In genomic region chr1:233215135-233215722, GRCh38 we compare ENCODE assay signal across 31 cellular contexts.
"Had no signal": no experiment of that assay in that cellular context is flagged by ENCODE, and none has a peak within 500 bp of the region (broad histone marks: within the 10 kb centered on the region; RNA-seq: fewer than 3 reads in every experiment).

No MANE protein-coding gene starts in this region.

- ATAC-seq: activated T-cell treated with anti-CD3 and anti-CD28 coated beads, Interleukin-2, amount 50 U/mL, for 4 hours; K562; SK-N-SH treated with all-trans-retinoic acid at 6 μM for 48 hours had no signal

- H3K27ac Mint-ChIP-seq: activated CD4-positive, alpha-beta memory T cell treated with anti-CD3 and anti-CD28 coated beads for 36 hours; activated CD4-positive, alpha-beta T cell treated with anti-CD3 and anti-CD28 coated beads, Interleukin-2, amount 10 ng/mL, durations not matched to agents 7 days and 5 days; activated naive CD4-positive, alpha-beta T cell treated with anti-CD3 and anti-CD28 coated beads, Interleukin-2, amount 10 ng/mL, durations not matched to agents 7 days and 5 days; activated naive CD8-positive, alpha-beta T cell treated with anti-CD3 and anti-CD28 coated beads for 36 hours; activated T-helper 1 cell treated with anti-CD3 and anti-CD28 coated beads, Interleukin-12 subunit alpha, Interleukin-12 subunit beta, Interleukin-2, Interleukin-4 antibody, amounts not matched to agents 30 ng/mL and 10 ng/mL and 1 ng/mL, durations not matched to agents 14 hours and 24 hours and 36 hours had no signal

- H3K9me3 ChIP-seq: ascending aorta, Peyer's patch, SJSA1 had no signal

- H3K4me3 ChIP-seq: ascending aorta, breast epithelium, K562, Peyer's patch, SJSA1 had no signal

- H3K27me3 ChIP-seq: ascending aorta, breast epithelium, Peyer's patch, SJSA1 had no signal

- H3K9me3 Mint-ChIP-seq: activated CD4-positive, alpha-beta memory T cell treated with anti-CD3 and anti-CD28 coated beads for 36 hours; activated CD4-positive, alpha-beta T cell treated with anti-CD3 and anti-CD28 coated beads, Interleukin-2, amount 10 ng/mL, durations not matched to agents 7 days and 5 days; activated naive CD4-positive, alpha-beta T cell treated with anti-CD3 and anti-CD28 coated beads, Interleukin-2, amount 10 ng/mL, durations not matched to agents 7 days and 5 days; activated naive CD8-positive, alpha-beta T cell treated with anti-CD3 and anti-CD28 coated beads for 36 hours; activated T-cell treated with anti-CD3 and anti-CD28 coated beads, Interleukin-2, amount 50 U/mL, for 4 hours; activated T-helper 1 cell treated with anti-CD3 and anti-CD28 coated beads, Interleukin-12 subunit alpha, Interleukin-12 subunit beta, Interleukin-2, Interleukin-4 antibody, amounts not matched to agents 30 ng/mL and 10 ng/mL and 1 ng/mL, durations not matched to agents 14 hours and 24 hours and 36 hours had no signal

- H3K4me1 Mint-ChIP-seq: activated CD4-positive, alpha-beta T cell treated with anti-CD3 and anti-CD28 coated beads, Interleukin-2, amount 10 ng/mL, durations not matched to agents 7 days and 5 days; activated naive CD4-positive, alpha-beta T cell treated with anti-CD3 and anti-CD28 coated beads, Interleukin-2, amount 10 ng/mL, durations not matched to agents 7 days and 5 days; activated naive CD8-positive, alpha-beta T cell treated with anti-CD3 and anti-CD28 coated beads for 36 hours had no signal

- DNase-seq: activated CD4-positive, alpha-beta memory T cell treated with anti-CD3 and anti-CD28 coated beads for 36 hours; activated CD4-positive, alpha-beta T cell treated with anti-CD3 and anti-CD28 coated beads, Interleukin-2, amount 10 ng/mL, durations not matched to agents 7 days and 5 days; activated CD4-positive, CD25-positive, alpha-beta regulatory T cell; activated CD8-positive, alpha-beta memory T cell treated with anti-CD3 and anti-CD28 coated beads, Interleukin-2, amount 50 U/mL, for 4 hours; activated gamma-delta T cell treated with Interleukin-2 at 50 U/mL for 16 hours; activated naive CD4-positive, alpha-beta T cell treated with anti-CD3 and anti-CD28 coated beads, Interleukin-2, amount 10 ng/mL, durations not matched to agents 7 days and 5 days; activated naive CD8-positive, alpha-beta T cell treated with anti-CD3 and anti-CD28 coated beads for 36 hours; activated T-cell treated with anti-CD3 and anti-CD28 coated beads for 4 hours; activated T-cell treated with anti-CD3 and anti-CD28 coated beads, Interleukin-2, amount 50 U/mL, for 4 hours; amygdala; NCI-H1105; NCI-H1417 treated with DMSO at 0.1 percent for 48 hours; NCI-H187 treated with DMSO at 0.1 percent for 48 hours; NCI-H2081; NCI-H2171 treated with DMSO at 0.1 percent for 48 hours; NCI-H2227 treated with DMSO at 0.1 percent for 48 hours; NCI-H446; NCI-H510A treated with DMSO at 0.1 percent for 48 hours; Peyer's patch; RPMI8226; SHP77 treated with DMSO at 0.1 percent for 48 hours; T-helper 1 cell; T-helper 2 cell; T-helper 9 cell; WERI-Rb-1 had no signal

- H3K36me3 ChIP-seq: breast epithelium, Peyer's patch, SJSA1, WERI-Rb-1 had no signal

- H3K4me1 ChIP-seq: ascending aorta, breast epithelium, Peyer's patch, SJSA1 had no signal

- H3K4me3 Mint-ChIP-seq: activated CD4-positive, alpha-beta memory T cell treated with anti-CD3 and anti-CD28 coated beads for 36 hours; activated CD4-positive, alpha-beta T cell treated with anti-CD3 and anti-CD28 coated beads, Interleukin-2, amount 10 ng/mL, durations not matched to agents 7 days and 5 days; activated naive CD4-positive, alpha-beta T cell treated with anti-CD3 and anti-CD28 coated beads, Interleukin-2, amount 10 ng/mL, durations not matched to agents 7 days and 5 days; activated naive CD8-positive, alpha-beta T cell treated with anti-CD3 and anti-CD28 coated beads for 36 hours; activated T-cell treated with anti-CD3 and anti-CD28 coated beads, Interleukin-2, amount 50 U/mL, for 4 hours; activated T-helper 1 cell treated with anti-CD3 and anti-CD28 coated beads, Interleukin-12 subunit alpha, Interleukin-12 subunit beta, Interleukin-2, Interleukin-4 antibody, amounts not matched to agents 30 ng/mL and 10 ng/mL and 1 ng/mL, durations not matched to agents 14 hours and 24 hours and 36 hours had no signal

- H3K27me3 Mint-ChIP-seq: activated CD4-positive, alpha-beta memory T cell treated with anti-CD3 and anti-CD28 coated beads for 36 hours; activated CD4-positive, alpha-beta T cell treated with anti-CD3 and anti-CD28 coated beads, Interleukin-2, amount 10 ng/mL, durations not matched to agents 7 days and 5 days; activated naive CD4-positive, alpha-beta T cell treated with anti-CD3 and anti-CD28 coated beads, Interleukin-2, amount 10 ng/mL, durations not matched to agents 7 days and 5 days; activated naive CD8-positive, alpha-beta T cell treated with anti-CD3 and anti-CD28 coated beads for 36 hours had no signal

- H3K27ac ChIP-seq: ascending aorta, breast epithelium, Peyer's patch, SJSA1, WERI-Rb-1 had no signal
